20 cellular contexts compared by ENCODE assay signal in genomic region chr2:114724513-114724912, GRCh38.
A peak's percentile ranks its signal among the peaks of the same experiment; 100 is the strongest.
DNase-seq lines count a peak whose midpoint lies in the region; ATAC-seq, FAIRE-seq and TF ChIP-seq lines count a peak whose summit lies in the region.
"Had no signal": no experiment of that assay in that cellular context is flagged by ENCODE, and none has a peak within 500 bp of the region (broad histone marks: within the 10 kb centered on the region; RNA-seq: fewer than 3 reads in every experiment).

No MANE protein-coding gene starts in this region.

- H3K27ac Mint-ChIP-seq in Caco-2 (ENCODE audit: unreplicated experiment) = peak overlapping the region; percentile 68
- H3K27ac Mint-ChIP-seq: CD14-positive monocyte; CD8-positive, alpha-beta T cell had no signal

- no peaks in the 10 kb centered on the region for H3K36me3 Mint-ChIP-seq in Caco-2 (ENCODE audit: insufficient read depth, unreplicated experiment)
- H3K36me3 Mint-ChIP-seq: CD14-positive monocyte; CD8-positive, alpha-beta T cell had no signal

- no peak overlapping the region for H2AFZ ChIP-seq in HepG2 (ENCODE audit: low read length)

- H3K9me3 ChIP-seq in Caco-2 (no peaks in the 10 kb centered on the region; the same call in 1 of the 2 replicates), HepG2 (ENCODE audit: low read length) (no peaks in the 10 kb centered on the region), small intestine (ENCODE audit: control insufficient read depth, low read depth) (no peaks in the 10 kb centered on the region), A673 (ENCODE audit: low read depth, low read length, poor library complexity, severe bottlenecking) (no peaks in the 10 kb centered on the region)
- H3K9me3 ChIP-seq: A549, BLaER1 had no signal

- intact Hi-C loops in Caco-2 (cut with micrococcal nuclease; ENCODE audit: unreplicated experiment) = loop anchor here (1.0 to 10.0 kb wide), 5 partner anchors 18 to 230 kb away; no protein-coding TSS in a partner anchor
- intact Hi-C loops in HepG2 (cut with micrococcal nuclease; ENCODE audit: unreplicated experiment) = no loop called here
- intact Hi-C loops in A673 (cut with micrococcal nuclease; ENCODE audit: unreplicated experiment) = no loop called here

- POLR2A ChIA-PET in Caco-2 (lab: Charles Lee) = interaction anchor here (1.1 kb wide), 1 partner anchor 82 kb away, joined by 3 read pairs; no protein-coding TSS in a partner anchor
- POLR2A ChIA-PET in HepG2 (lab: Yijun Ruan, JAX) = no interaction called here
- POLR2A ChIA-PET in A673 (lab: Charles Lee; ENCODE audit: low non-redundant PET) = no interaction called here

- DNase-seq in Caco-2 (peak in 1 of 2 experiments; percentile 64), HepG2 (ENCODE audit: low spot score) (peak; percentile 85), small intestine (peak; percentile 22), H54 (ENCODE audit: insufficient read length, low spot score) (no peak), hypothalamus (lab: John Stamatoyannopoulos, UW) (no peak), OCI-M2 (lab: John Stamatoyannopoulos, UW; ENCODE audit: unreplicated experiment) (no peak), A673 (ENCODE audit: low spot score) (no peak)
- DNase-seq: CD8-positive, alpha-beta T cell; DMS 273 treated with DMSO at 0.1 percent for 48 hours; DMS53; DND-41; EL; GOT3; HCEC 1CT had no signal

- BruUV-seq in Caco-2 (replicated peaks; lab: Mats Ljungman, UMichigan) (no TSS peak), HepG2 (replicated peaks; lab: Mats Ljungman, UMichigan) (no TSS peak), A673 (replicated peaks; lab: Mats Ljungman, UMichigan) (no TSS peak)

- H3K9me3 Mint-ChIP-seq in Caco-2 (ENCODE audit: unreplicated experiment) = no peaks in the 10 kb centered on the region
- H3K9me3 Mint-ChIP-seq: CD8-positive, alpha-beta T cell had no signal

- H3K4me1 ChIP-seq in Caco-2 = peaks cover 26% of the 10 kb centered on the region
- peaks cover 29% of the 10 kb centered on the region for H3K4me1 ChIP-seq in HepG2 (ENCODE audit: insufficient read depth, low read length)
- H3K4me1 ChIP-seq in small intestine (ENCODE audit: control insufficient read depth in 2 of 2, insufficient read depth in 1 of 2, low read depth in 1 of 2, low read length in 1 of 2) = no peaks in the 10 kb centered on the region
- no peaks in the 10 kb centered on the region for H3K4me1 ChIP-seq in A673 (ENCODE audit: insufficient read depth, low read length, poor library complexity, severe bottlenecking)
- H3K4me1 ChIP-seq: A549, BLaER1 had no signal

- in situ Hi-C loops in HepG2 (cut with HindIII; ENCODE audit: extremely low pct_ligation_motif_present, low pct_unique_long_range_greater_than_20kb) = no loop called here

- H3K36me3 ChIP-seq in Caco-2 (ENCODE audit: control insufficient read depth, insufficient read depth, low read length) (no peaks in the 10 kb centered on the region), HepG2 (replicated peaks in 1 of 2; ENCODE audit: control insufficient read depth in 1 of 2, insufficient read depth in 2 of 2, low read length in 2 of 2) (no peaks in the 10 kb centered on the region), small intestine (ENCODE audit: control insufficient read depth in 2 of 2, insufficient read depth in 2 of 2, low read length in 2 of 2) (no peaks in the 10 kb centered on the region), A673 (ENCODE audit: insufficient read depth, low read length, poor library complexity, severe bottlenecking) (no peaks in the 10 kb centered on the region)
- H3K36me3 ChIP-seq: BLaER1 had no signal

- H3K27me3 ChIP-seq in Caco-2 (replicated peaks; ENCODE audit: control insufficient read depth, insufficient read depth, low read length) (no peaks in the 10 kb centered on the region), HepG2 (ENCODE audit: control insufficient read depth in 1 of 2, insufficient read depth in 2 of 2, low read length in 2 of 2) (no peaks in the 10 kb centered on the region), small intestine (ENCODE audit: control insufficient read depth in 2 of 2, insufficient read depth in 2 of 2, low read length in 2 of 2) (no peaks in the 10 kb centered on the region), A673 (replicated peaks; ENCODE audit: insufficient read depth, low read depth, low read length, poor library complexity) (no peaks in the 10 kb centered on the region)
- H3K27me3 ChIP-seq: BLaER1 had no signal

- H3K27ac ChIP-seq in HepG2 (ENCODE audit: extremely low read length, insufficient read depth, low read length) = peak overlapping the region; percentile 63
- no peak overlapping the region for H3K27ac ChIP-seq in small intestine (ENCODE audit: low read depth in 1 of 2, low read length in 1 of 2)
- no peak overlapping the region for H3K27ac ChIP-seq in A673 (ENCODE audit: low read depth, low read length, poor library complexity, severe bottlenecking)
- H3K27ac ChIP-seq: 22Rv1, A549, BLaER1 had no signal

- FAIRE-seq in HepG2 (lab: Jason Lieb, UNC) (peak; percentile 79), small intestine (lab: Jason Lieb, UNC) (no peak), H54 (lab: Jason Lieb, UNC) (no peak)
- FAIRE-seq: A549, GM12878 had no signal

- TF ChIP-seq EP300 in HepG2 (IDR thresholded peaks at IDR 0.05; ENCODE audit: low read depth in 2 of 2, low read length in 2 of 2) = peak in 1 of 2 experiments; percentile 72; a peak in 2 of 4 replicates
- TF ChIP-seq EP300 in HepG2 (CRISPR knock-in tag; IDR thresholded peaks at IDR 0.05; ENCODE audit: borderline replicate concordance) = no peak

- TF ChIP-seq POLR2A in HepG2 (IDR thresholded peaks at IDR 0.05; ENCODE audit: insufficient read depth in 1 of 2, low read depth in 2 of 2, low read length in 2 of 2) (no peak), H54 (IDR thresholded peaks at IDR 0.05; ENCODE audit: low read depth, low read length) (no peak)

- H3K4me2 ChIP-seq in HepG2 (ENCODE audit: low read depth, low read length) = peak overlapping the region; percentile 23
- H3K4me2 ChIP-seq: A549, BLaER1 had no signal

- H3K27me3 Mint-ChIP-seq in Caco-2 (ENCODE audit: insufficient read depth, unreplicated experiment) = no peaks in the 10 kb centered on the region

- CTCF ChIA-PET in Caco-2 (lab: Charles Lee) = no interaction called here
- CTCF ChIA-PET in HepG2 (lab: Yijun Ruan, JAX; ENCODE audit: low intra/inter-chr PET ratio, low total read pairs) = no interaction called here
- CTCF ChIA-PET in A673 (lab: Charles Lee) = no interaction called here

- H3K9ac ChIP-seq in HepG2 (ENCODE audit: insufficient read depth, low read depth, low read length) = no peak overlapping the region
- H3K9ac ChIP-seq: BLaER1 had no signal

- H3K4me3 ChIP-seq in Caco-2 (ENCODE audit: low read depth, low read length) (no peak overlapping the region), HepG2 (replicated peaks in 1 of 3; ENCODE audit: insufficient read depth in 1 of 3, low read depth in 2 of 3, low read length in 3 of 3) (no peak overlapping the region), small intestine (ENCODE audit: low read depth in 1 of 2, low read length in 2 of 2) (no peak overlapping the region), A673 (ENCODE audit: low read depth, low read length, poor library complexity, severe bottlenecking) (no peak overlapping the region)
- H3K4me3 ChIP-seq: A549, BLaER1, GM12878 had no signal

- no peaks in the 10 kb centered on the region for H4K20me1 ChIP-seq in HepG2 (ENCODE audit: insufficient read depth, low read length)
- H4K20me1 ChIP-seq: BLaER1 had no signal

- H3K4me1 Mint-ChIP-seq in Caco-2 (ENCODE audit: low read depth, unreplicated experiment) = peaks cover 19% of the 10 kb centered on the region
- H3K4me1 Mint-ChIP-seq: CD14-positive monocyte had no signal

- H3K79me2 ChIP-seq in HepG2 (ENCODE audit: insufficient read depth, low read length) = no peaks in the 10 kb centered on the region

- 0% methylated on average over 1 of the region's 1 CpG for WGBS in HepG2 (ENCODE audit: low lambda C conversion rate)
- WGBS in small intestine, 3 donors = 3 to 43% (median 29%) methylated on average over 1 of the region's 1 CpG

- no peak for TF ChIP-seq RAD21 in HepG2 (CRISPR knock-in tag; IDR thresholded peaks at IDR 0.05)

- H3K4me3 Mint-ChIP-seq in Caco-2 (ENCODE audit: unreplicated experiment) = peak overlapping the region; percentile 5
- H3K4me3 Mint-ChIP-seq: CD14-positive monocyte; CD8-positive, alpha-beta T cell had no signal

- ATAC-seq in esophagus mucosa (peak; percentile 31), HepG2 (peak; percentile 96)
- ATAC-seq: A549; CD8-positive, alpha-beta T cell; GM12878 had no signal

- TF ChIP-seq CTCF in Caco-2 (IDR thresholded peaks at IDR 0.05; ENCODE audit: insufficient read depth in 1 of 2, low read depth in 1 of 2, low read length in 1 of 2, severe bottlenecking in 1 of 2, unreplicated experiment in 1 of 2) (no peak), HepG2 (CRISPR knock-in tag; IDR thresholded peaks at IDR 0.05) (no peak), A673 (conservative IDR thresholded peaks at IDR 0.05; ENCODE audit: low read depth, low read length) (no peak)

TF ChIP-seq in HepG2, 621 proteins besides CTCF, POLR2A, EP300 and RAD21 (continues in another document):
- peak; percentile 63; the same call in 1 of the 2 replicates for TF ChIP-seq ZBTB39 (CRISPR knock-in tag; IDR thresholded peaks at IDR 0.05)
- TF ChIP-seq SOX5 (CRISPR knock-in tag; IDR thresholded peaks at IDR 0.05; ENCODE audit: borderline replicate concordance) = peak; percentile 42; the same call in 1 of the 2 replicates
- peak; percentile 77 for TF ChIP-seq HNF4A (CRISPR knock-in tag; IDR thresholded peaks at IDR 0.05)
- TF ChIP-seq TEAD3 (CRISPR knock-in tag; optimal IDR thresholded peaks at IDR 0.05; ENCODE audit: borderline replicate concordance) = peak; percentile 71
- TF ChIP-seq NFYB (CRISPR knock-in tag; IDR thresholded peaks at IDR 0.05) = peak; percentile 30; the same call in 1 of the 2 replicates

Comparison
In these comparisons a context has a peak if more than half of its experiments do, and no peak if none do; other contexts are left out.
1. DNase-seq: peak in HepG2 (single experiment) and small intestine (single experiment); none in H54 (single experiment), hypothalamus (0 of 51), OCI-M2 (single experiment) and A673 (single experiment).